ENCODE assay signal across 2 cellular contexts in genomic region chr16:63568184-63568583, GRCh38.
TF ChIP-seq lines count a peak whose summit lies in the region.

No MANE protein-coding gene starts in this region.

TF ChIP-seq in SK-N-SH, 30 proteins besides CTCF, POLR2A, EP300 and RAD21 (continued from another document):
- no peak for TF ChIP-seq CHD2 (IDR thresholded peaks at IDR 0.05; ENCODE audit: low read length, partially characterized antibody)
- no peak for TF ChIP-seq USF2 (IDR thresholded peaks at IDR 0.05; ENCODE audit: borderline replicate concordance, low read depth, low read length)
- TF ChIP-seq GABPA (IDR thresholded peaks at IDR 0.05; ENCODE audit: low read depth) = no peak
- no peak for TF ChIP-seq TCF12 (IDR thresholded peaks at IDR 0.05)
- TF ChIP-seq SMC3 (IDR thresholded peaks at IDR 0.05; ENCODE audit: low read depth, low read length) = no peak
- no peak for TF ChIP-seq MXI1 (IDR thresholded peaks at IDR 0.05; ENCODE audit: low read depth, low read length)
- TF ChIP-seq ELF1 (IDR thresholded peaks at IDR 0.05) = no peak
- TF ChIP-seq RCOR1 (IDR thresholded peaks at IDR 0.05; ENCODE audit: low read length) = no peak
- TF ChIP-seq REST (IDR thresholded peaks at IDR 0.05; ENCODE audit: low read depth, low read length) = no peak
- TF ChIP-seq NRF1 (IDR thresholded peaks at IDR 0.05; ENCODE audit: low read depth, low read length) = no peak
- no peak for TF ChIP-seq USF1 (IDR thresholded peaks at IDR 0.05; ENCODE audit: borderline replicate concordance, low read depth)
- TF ChIP-seq IRF3 (IDR thresholded peaks at IDR 0.05; ENCODE audit: low read depth, low read length) = no peak
- no peak for TF ChIP-seq MAX (IDR thresholded peaks at IDR 0.05; ENCODE audit: low read depth)

TF ChIP-seq in SK-N-SH treated with all-trans-retinoic acid at 6 μM for 48 hours, 23 proteins besides CTCF, POLR2A, EP300 and RAD21 (continued from another document):
- TF ChIP-seq PATZ1 (CRISPR knock-in tag; IDR thresholded peaks at IDR 0.05; ENCODE audit: borderline replicate concordance) = no peak
- no peak for TF ChIP-seq CSDC2 (CRISPR knock-in tag; IDR thresholded peaks at IDR 0.05)
- TF ChIP-seq GLIS3 (CRISPR knock-in tag; IDR thresholded peaks at IDR 0.05) = no peak
